In genomic region chr19:11208526-11209471, GRCh38 we compare ENCODE assay signal across 17 cellular contexts. TPM values are rescaled to one million over a fixed set of nuclear protein-coding genes. Genes with fewer than 3 reads are reported as not detected.
A peak's percentile ranks its signal among the peaks of the same experiment; 100 is the strongest.
DNase-seq lines count a peak whose midpoint lies in the region; ATAC-seq, FAIRE-seq and TF ChIP-seq lines count a peak whose summit lies in the region.
"Had no signal": no experiment of that assay in that cellular context is flagged by ENCODE, and none has a peak within 500 bp of the region (broad histone marks: within the 10 kb centered on the region; RNA-seq: fewer than 3 reads in every experiment).

No MANE protein-coding gene starts in this region.

- in situ Hi-C loops in HepG2 (cut with HindIII; ENCODE audit: extremely low pct_ligation_motif_present, low pct_unique_long_range_greater_than_20kb): no loop called here
- in situ Hi-C loops in GM12878 (cut with MboI): no loop called here

- H3K4me1 Mint-ChIP-seq in stimulated activated naive B cell treated with anti-CD40 and anti-IgM and Interleukin-4, amounts not matched to agents 10 μg/mL and 1 μg/mL and 100 μg/mL, for 72 hours: peaks cover 22 to 30% of the 10 kb centered on the region in 2 donors
- H3K4me1 Mint-ChIP-seq: GM23338 had no signal

- H3K79me2 ChIP-seq in HepG2 (ENCODE audit: insufficient read depth, low read length) (no peaks in the 10 kb centered on the region), GM12878 (ENCODE audit: control insufficient read depth, insufficient read depth, low read length) (no peaks in the 10 kb centered on the region)

- H3K4me2 ChIP-seq in HepG2 (ENCODE audit: low read depth, low read length) (no peak overlapping the region), GM12878 (ENCODE audit: control insufficient read depth, insufficient read depth) (no peak overlapping the region)
- H3K4me2 ChIP-seq: GM23338 had no signal

- peaks cover 5 to 25% of the 10 kb centered on the region in 2 donors for H3K36me3 Mint-ChIP-seq in stimulated activated naive B cell treated with anti-CD40 and anti-IgM and Interleukin-4, amounts not matched to agents 10 μg/mL and 1 μg/mL and 100 μg/mL, for 72 hours
- H3K36me3 Mint-ChIP-seq: naive B cell had no signal

- ATAC-seq in HepG2: no peak; the same call in 2 of the 3 replicates
- ATAC-seq in right lobe of liver: no peak
- ATAC-seq in GM12878: no peak
- no peak for ATAC-seq in stimulated activated naive B cell treated with anti-CD40 and anti-IgM and Interleukin-4, amounts not matched to agents 10 μg/mL and 1 μg/mL and 100 μg/mL, for 72 hours (replicated peaks)
- ATAC-seq: GM23338, left lung had no signal

- peaks cover 25 to 29% of the 10 kb centered on the region in 2 donors for H3K27me3 Mint-ChIP-seq in stimulated activated naive B cell treated with anti-CD40 and anti-IgM and Interleukin-4, amounts not matched to agents 10 μg/mL and 1 μg/mL and 100 μg/mL, for 72 hours

- H3K27ac ChIP-seq in HepG2 (ENCODE audit: extremely low read length, insufficient read depth, low read length) (no peak overlapping the region), right lobe of liver (no peak overlapping the region), GM12878 (ENCODE audit: control insufficient read depth, insufficient read depth) (no peak overlapping the region)
- H3K27ac ChIP-seq: left lung had no signal

- H3K4me3 ChIP-seq in HepG2 (replicated peaks in 1 of 3; ENCODE audit: insufficient read depth in 1 of 3, low read depth in 2 of 3, low read length in 3 of 3): no peak overlapping the region
- no peak overlapping the region for H3K4me3 ChIP-seq in right lobe of liver
- H3K4me3 ChIP-seq in GM12878: no peak overlapping the region
- H3K4me3 ChIP-seq: esophagus muscularis mucosa, GM23338, left lung had no signal

- RAD21 ChIA-PET in GM12878 (lab: Charles Lee; ENCODE audit: unreplicated experiment): no interaction called here

- 96% methylated on average over 26 of the region's 40 CpGs for WGBS in HepG2 (ENCODE audit: low lambda C conversion rate)
- WGBS in right lobe of liver (ENCODE audit: insufficient coverage, low coverage, low lambda C conversion rate, missing lambda C conversion rate): 76% methylated on average over 7 of the region's 40 CpGs
- 89% methylated on average over 40 of the region's 40 CpGs for WGBS in GM12878 (ENCODE audit: insufficient coverage, insufficient replicate concordance, low lambda C conversion rate, missing lambda C conversion rate)

- no peak overlapping the region for H3K4me3 Mint-ChIP-seq in stimulated activated naive B cell treated with anti-CD40 and anti-IgM and Interleukin-4, amounts not matched to agents 10 μg/mL and 1 μg/mL and 100 μg/mL, for 72 hours
- H3K4me3 Mint-ChIP-seq: GM23338, naive B cell had no signal

- H3K27me3 ChIP-seq in HepG2 (ENCODE audit: control insufficient read depth in 1 of 2, insufficient read depth in 2 of 2, low read length in 2 of 2) (no peaks in the 10 kb centered on the region), right lobe of liver (no peaks in the 10 kb centered on the region), GM12878 (replicated peaks in 1 of 2; ENCODE audit: control insufficient read depth in 2 of 2, insufficient read depth in 2 of 2, low read length in 1 of 2) (no peaks in the 10 kb centered on the region)
- H3K27me3 ChIP-seq: esophagus muscularis mucosa, left lung had no signal

- DNase-seq in HepG2 (ENCODE audit: low spot score) (no peak), right lobe of liver (no peak), GM12878 (ENCODE audit: low read depth, low spot score) (no peak), HT-29 (ENCODE audit: low spot score) (no peak), H54 (ENCODE audit: insufficient read length, low spot score) (no peak)
- DNase-seq in stimulated activated naive B cell treated with anti-CD40 and anti-IgM and Interleukin-4, amounts not matched to agents 10 μg/mL and 1 μg/mL and 100 μg/mL, for 72 hours: no peak
- DNase-seq: activated CD8-positive, alpha-beta memory T cell treated with anti-CD3 and anti-CD28 coated beads for 24 hours; hippocampal formation; naive B cell; NCI-H1105; NCI-H345 had no signal

- H4K20me1 ChIP-seq in HepG2 (ENCODE audit: insufficient read depth, low read length) (no peaks in the 10 kb centered on the region; the same call in 1 of the 2 replicates), GM12878 (ENCODE audit: control insufficient read depth, insufficient read depth) (no peaks in the 10 kb centered on the region)

- BruUV-seq in HepG2 (replicated peaks; lab: Mats Ljungman, UMichigan) (no TSS peak), GM12878 (replicated peaks; lab: Mats Ljungman, UMichigan) (no TSS peak)

- FAIRE-seq in HepG2 (lab: Jason Lieb, UNC) (no peak), GM12878 (lab: Jason Lieb, UNC) (no peak), H54 (lab: Jason Lieb, UNC) (no peak)
- FAIRE-seq: D721Med had no signal

- TF ChIP-seq RAD21 in HepG2 (CRISPR knock-in tag; IDR thresholded peaks at IDR 0.05): no peak
- no peak for TF ChIP-seq RAD21 in GM12878 (IDR thresholded peaks at IDR 0.05; ENCODE audit: insufficient read depth, low read depth, low read length)

- intact Hi-C loops in HepG2 (cut with micrococcal nuclease; ENCODE audit: unreplicated experiment) (no loop called here), right lobe of liver (cut with DNase I) (no loop called here), GM12878 (cut with micrococcal nuclease; ENCODE audit: unreplicated experiment) (no loop called here)

- H3K9ac ChIP-seq in HepG2 (ENCODE audit: insufficient read depth, low read depth, low read length) (no peak overlapping the region), GM12878 (ENCODE audit: control insufficient read depth, insufficient read depth, low read length) (no peak overlapping the region)

- POLR2A ChIA-PET in HepG2 (lab: Yijun Ruan, JAX) (no interaction called here), GM12878 (lab: Charles Lee) (no interaction called here)

- CTCF ChIA-PET in HepG2 (lab: Yijun Ruan, JAX; ENCODE audit: low intra/inter-chr PET ratio, low total read pairs): no interaction called here
- CTCF ChIA-PET in GM12878 (lab: Yijun Ruan, JAX): interaction anchor here (0.7 to 3.2 kb wide), 2 partner anchors 83 to 201 kb away, joined by 3 to 16 read pairs; no protein-coding TSS in a partner anchor

- peaks cover 14 to 15% of the 10 kb centered on the region in 2 donors for H3K9me3 Mint-ChIP-seq in stimulated activated naive B cell treated with anti-CD40 and anti-IgM and Interleukin-4, amounts not matched to agents 10 μg/mL and 1 μg/mL and 100 μg/mL, for 72 hours
- H3K9me3 Mint-ChIP-seq: GM23338 had no signal

- TF ChIP-seq POLR2A in HepG2 (IDR thresholded peaks at IDR 0.05; ENCODE audit: insufficient read depth in 1 of 2, low read depth in 2 of 2, low read length in 2 of 2) (no peak), right lobe of liver (IDR thresholded peaks at IDR 0.05) (no peak), GM12878 (IDR thresholded peaks at IDR 0.05; ENCODE audit: low read depth, low read length) (no peak), H54 (IDR thresholded peaks at IDR 0.05; ENCODE audit: low read depth, low read length) (no peak)

- peaks cover 7 to 26% of the 10 kb centered on the region in 2 experiments; a peak in 4 of 5 replicates for H3K36me3 ChIP-seq in HepG2 (replicated peaks in 1 of 2; ENCODE audit: control insufficient read depth in 1 of 2, insufficient read depth in 2 of 2, low read length in 2 of 2)
- peaks cover 0 to 6% (median 1%) of the 10 kb centered on the region in 4 donors for H3K36me3 ChIP-seq in right lobe of liver
- no peaks in the 10 kb centered on the region for H3K36me3 ChIP-seq in GM12878 (ENCODE audit: control insufficient read depth in 2 of 2, insufficient read depth in 2 of 2, low read length in 1 of 2)

- TF ChIP-seq CTCF in HepG2 (CRISPR knock-in tag; IDR thresholded peaks at IDR 0.05) (no peak), right lobe of liver (IDR thresholded peaks at IDR 0.05) (no peak), GM12878 (IDR thresholded peaks at IDR 0.05 in 2 of 3, conservative IDR thresholded peaks at IDR 0.05 in 1 of 3; ENCODE audit: control insufficient read depth in 2 of 3, extremely low read depth in 1 of 3, insufficient read depth in 1 of 3, low read depth in 3 of 3, low read length in 3 of 3) (no peak)

- no peak overlapping the region for H2AFZ ChIP-seq in HepG2 (ENCODE audit: low read length)
- no peak overlapping the region for H2AFZ ChIP-seq in GM12878 (ENCODE audit: control insufficient read depth, low read depth, low read length)
- H2AFZ ChIP-seq: GM23338 had no signal

- H3K27ac Mint-ChIP-seq in stimulated activated naive B cell treated with anti-CD40 and anti-IgM and Interleukin-4, amounts not matched to agents 10 μg/mL and 1 μg/mL and 100 μg/mL, for 72 hours: peak overlapping the region; percentile 81
- H3K27ac Mint-ChIP-seq: GM23338 had no signal

- SMC1A ChIA-PET in GM12878 (lab: Charles Lee; ENCODE audit: uncharacterized antibody, unreplicated experiment): no interaction called here

- no peak for TF ChIP-seq EP300 in HepG2 (IDR thresholded peaks at IDR 0.05; ENCODE audit: low read depth in 2 of 2, low read length in 2 of 2)
- no peak for TF ChIP-seq EP300 in HepG2 (CRISPR knock-in tag; IDR thresholded peaks at IDR 0.05; ENCODE audit: borderline replicate concordance)
- TF ChIP-seq EP300 in GM12878 (IDR thresholded peaks at IDR 0.05; ENCODE audit: borderline replicate concordance in 1 of 2, control insufficient read depth in 1 of 2, low read depth in 2 of 2, low read length in 2 of 2): no peak

- H3K9me3 ChIP-seq in HepG2 (ENCODE audit: low read length): no peaks in the 10 kb centered on the region
- no peaks in the 10 kb centered on the region for H3K9me3 ChIP-seq in right lobe of liver
- no peaks in the 10 kb centered on the region; the same call in 2 of the 3 replicates for H3K9me3 ChIP-seq in GM12878 (replicated peaks; ENCODE audit: control insufficient read depth, insufficient read depth, low read length)
- H3K9me3 ChIP-seq: esophagus muscularis mucosa, left lung had no signal

- H3K4me1 ChIP-seq in HepG2 (ENCODE audit: insufficient read depth, low read length) (no peaks in the 10 kb centered on the region), right lobe of liver (peaks cover 0 to 14% (median 6%) of the 10 kb centered on the region in 4 donors), GM12878 (ENCODE audit: control insufficient read depth, insufficient read depth, low read length) (peaks cover 11% of the 10 kb centered on the region)

RNA-seq across cellular contexts. Expression of gene KANK2, which starts 11.5 kb away (rescaled TPM):
- total RNA-seq in HepG2 (2016; rRNA removed; fragmentation: Illumina TruSeq; extraction: Trizol) (11.0 and 12.9 TPM in 2 replicates), right lobe of liver (10 to 100 TPM; 36.3 to 65.4 (median 50.4) TPM), GM12878 (2014; rRNA removed) (25.9 and 28.2 TPM in 2 replicates), GM12878 (2014; rRNA removed; fragmentation: Illumina TruSeq; extraction: Trizol) (17.4 and 18.9 TPM in 2 replicates), GM12878 (2021) (31.9 and 32.9 TPM in 2 replicates)
- total RNA-seq in HepG2 (2016; cell fraction: cytosol; rRNA removed; fragmentation: Illumina TruSeq; extraction: Trizol; ENCODE audit: low read depth): 1.5 TPM in 2 replicates
- total RNA-seq in HepG2 (2016; cell fraction: insoluble cytoplasmic fraction; rRNA removed; fragmentation: Illumina TruSeq; extraction: Trizol): 10.8 and 16.5 TPM in 2 replicates
- total RNA-seq in HepG2 (2016; cell fraction: membrane; rRNA removed; fragmentation: Illumina TruSeq; extraction: Trizol): 6.2 TPM in 2 replicates
- total RNA-seq in HepG2 (2016; cell fraction: nucleus; rRNA removed; fragmentation: Illumina TruSeq; extraction: Trizol): 12.8 and 13.5 TPM in 2 replicates
- polyA plus RNA-seq in HepG2 (2011; rRNA removed) (5.7 and 6.8 TPM in 2 replicates), GM12878 (2011; rRNA removed) (5.4 and 10.8 TPM in 2 replicates), GM12878 (2014; fragmentation: Illumina TruSeq; extraction: Trizol) (21.9 and 33.0 TPM in 2 replicates), GM12878 (2014; fragmentation: Nextera tagmentation; extraction: Ambion mirVana) (1 to 10 TPM; 4.9 to 7.3 TPM), GM12878 (2014; rRNA removed) (19.4 and 23.3 TPM in 2 replicates), GM12878 (2016; fragmentation: Nextera tagmentation; extraction: Ambion mirVana) (10 to 100 TPM; 17.1 to 23.2 TPM)
- 4.3 and 5.1 TPM in 2 replicates for polyA plus RNA-seq in HepG2 (2011; cell fraction: cytosol; rRNA removed)
- 21.5 and 24.8 TPM in 2 replicates for polyA plus RNA-seq in HepG2 (2011; cell fraction: nucleus; rRNA removed)
- polyA plus RNA-seq in HepG2 (2012): 7.1 and 11.3 TPM in 2 replicates
- polyA plus RNA-seq in HepG2 (2016; cell fraction: cytosol; fragmentation: Illumina TruSeq; extraction: Trizol; ENCODE audit: low read depth): 0.79 and 1.2 TPM in 2 replicates
- 8.4 and 13.7 TPM in 2 replicates for polyA plus RNA-seq in HepG2 (2016; cell fraction: insoluble cytoplasmic fraction; fragmentation: Illumina TruSeq; extraction: Trizol; ENCODE audit: low read depth)
- 2.9 and 3.9 TPM in 2 replicates for polyA plus RNA-seq in HepG2 (2016; cell fraction: membrane; fragmentation: Illumina TruSeq; extraction: Trizol; ENCODE audit: low read depth)
- 27.2 and 28.0 TPM in 2 replicates for polyA plus RNA-seq in HepG2 (2016; cell fraction: nucleus; fragmentation: Illumina TruSeq; extraction: Trizol; ENCODE audit: insufficient read depth, low read depth)
- 25.5 and 78.0 TPM in 2 replicates for polyA minus RNA-seq in HepG2 (2011; rRNA and poly(A)+ RNA removed; ENCODE audit: low replicate concordance)
- polyA minus RNA-seq in HepG2 (2011; cell fraction: cytosol; rRNA and poly(A)+ RNA removed): 8.5 and 9.8 TPM in 2 replicates
- polyA minus RNA-seq in HepG2 (2011; cell fraction: nucleus; rRNA and poly(A)+ RNA removed): 5.2 and 9.0 TPM in 2 replicates
- 23.9 and 26.1 TPM in 2 replicates for total RNA-seq in GM12878 (2013; cell fraction: nucleolus; rRNA removed)
- 10.1 TPM for polyA plus RNA-seq in GM12878 (2011; ENCODE audit: low read depth)
- 15.1 and 19.4 TPM in 2 replicates for polyA plus RNA-seq in GM12878 (2011; cell fraction: cytosol; rRNA removed)
- polyA plus RNA-seq in GM12878 (2011; cell fraction: nucleus; rRNA removed): 7.4 and 12.1 TPM in 2 replicates
- 13.4 and 16.1 TPM in 2 replicates for polyA plus RNA-seq in GM12878 (2012)
- 10.5 and 23.3 TPM in 2 replicates for polyA minus RNA-seq in GM12878 (2011; rRNA and poly(A)+ RNA removed)
- 9.1 and 13.2 TPM in 2 replicates for polyA minus RNA-seq in GM12878 (2011; cell fraction: cytosol; rRNA and poly(A)+ RNA removed)
- 2.2 and 6.3 TPM in 2 replicates for polyA minus RNA-seq in GM12878 (2011; cell fraction: nucleus; rRNA and poly(A)+ RNA removed)
- total RNA-seq in HT-29 (2014; rRNA removed; shearing (Covaris generic)): 30.8 and 35.8 TPM in 2 replicates

RNA-seq across cellular contexts. Expression of gene ANGPTL8, which starts 30.6 kb away (rescaled TPM):
- total RNA-seq in HepG2 (2016; rRNA removed; fragmentation: Illumina TruSeq; extraction: Trizol) (9.8 and 27.3 TPM in 2 replicates), right lobe of liver (100 to 1,000 TPM in 4 of 6 experiments, 10 to 100 TPM in 2; 56.7 to 287 (median 140) TPM), GM12878 (2014; rRNA removed) (not detected in 2 replicates), GM12878 (2014; rRNA removed; fragmentation: Illumina TruSeq; extraction: Trizol) (not detected in 2 replicates), GM12878 (2021) (not detected in 2 replicates)
- 8.5 and 9.2 TPM in 2 replicates for total RNA-seq in HepG2 (2016; cell fraction: cytosol; rRNA removed; fragmentation: Illumina TruSeq; extraction: Trizol; ENCODE audit: low read depth)
- 10.0 and 28.0 TPM in 2 replicates for total RNA-seq in HepG2 (2016; cell fraction: insoluble cytoplasmic fraction; rRNA removed; fragmentation: Illumina TruSeq; extraction: Trizol)
- 4.7 and 6.0 TPM in 2 replicates for total RNA-seq in HepG2 (2016; cell fraction: membrane; rRNA removed; fragmentation: Illumina TruSeq; extraction: Trizol)
- total RNA-seq in HepG2 (2016; cell fraction: nucleus; rRNA removed; fragmentation: Illumina TruSeq; extraction: Trizol): 17.9 and 23.8 TPM in 2 replicates
- polyA plus RNA-seq in HepG2 (2011; rRNA removed) (243 and 436 TPM in 2 replicates), GM12878 (2011; rRNA removed) (not detected in 2 replicates), GM12878 (2014; fragmentation: Illumina TruSeq; extraction: Trizol) (not detected in 2 replicates), GM12878 (2014; fragmentation: Nextera tagmentation; extraction: Ambion mirVana) (not detected), GM12878 (2014; rRNA removed) (not detected in 2 replicates), GM12878 (2016; fragmentation: Nextera tagmentation; extraction: Ambion mirVana) (not detected)
- polyA plus RNA-seq in HepG2 (2011; cell fraction: cytosol; rRNA removed): 348 and 360 TPM in 2 replicates
- 144 and 221 TPM in 2 replicates for polyA plus RNA-seq in HepG2 (2011; cell fraction: nucleus; rRNA removed)
- polyA plus RNA-seq in HepG2 (2012): 51.8 and 140 TPM in 2 replicates
- polyA plus RNA-seq in HepG2 (2016; cell fraction: cytosol; fragmentation: Illumina TruSeq; extraction: Trizol; ENCODE audit: low read depth): 5.4 and 8.8 TPM in 2 replicates
- polyA plus RNA-seq in HepG2 (2016; cell fraction: insoluble cytoplasmic fraction; fragmentation: Illumina TruSeq; extraction: Trizol; ENCODE audit: low read depth): 8.3 and 9.3 TPM in 2 replicates
- polyA plus RNA-seq in HepG2 (2016; cell fraction: membrane; fragmentation: Illumina TruSeq; extraction: Trizol; ENCODE audit: low read depth): 5.7 and 6.0 TPM in 2 replicates
- polyA plus RNA-seq in HepG2 (2016; cell fraction: nucleus; fragmentation: Illumina TruSeq; extraction: Trizol; ENCODE audit: insufficient read depth, low read depth): 33.3 and 34.8 TPM in 2 replicates
- polyA minus RNA-seq in HepG2 (2011; rRNA and poly(A)+ RNA removed; ENCODE audit: low replicate concordance): 46.9 TPM in 1 of 2 replicates, not detected in the other
- polyA minus RNA-seq in HepG2 (2011; cell fraction: cytosol; rRNA and poly(A)+ RNA removed): 34.2 and 44.2 TPM in 2 replicates
- 16.1 and 21.8 TPM in 2 replicates for polyA minus RNA-seq in HepG2 (2011; cell fraction: nucleus; rRNA and poly(A)+ RNA removed)
- not detected in 2 replicates for total RNA-seq in GM12878 (2013; cell fraction: nucleolus; rRNA removed)
- polyA plus RNA-seq in GM12878 (2011; ENCODE audit: low read depth): not detected
- not detected in 2 replicates for polyA plus RNA-seq in GM12878 (2011; cell fraction: cytosol; rRNA removed)
- polyA plus RNA-seq in GM12878 (2011; cell fraction: nucleus; rRNA removed): not detected in 2 replicates
- polyA plus RNA-seq in GM12878 (2012): not detected in 2 replicates
- polyA minus RNA-seq in GM12878 (2011; rRNA and poly(A)+ RNA removed): not detected in 2 replicates
- polyA minus RNA-seq in GM12878 (2011; cell fraction: cytosol; rRNA and poly(A)+ RNA removed): not detected in 2 replicates
- not detected in 2 replicates for polyA minus RNA-seq in GM12878 (2011; cell fraction: nucleus; rRNA and poly(A)+ RNA removed)
- not detected in 2 replicates for total RNA-seq in HT-29 (2014; rRNA removed; shearing (Covaris generic))
- total RNA-seq: dermis microvascular lymphatic vessel endothelial cell, GM23338, left lung, temporal lobe had no signal
- polyA plus RNA-seq: GM23338 had no signal

RNA-seq across cellular contexts. Expression of gene SPC24, which starts 53.2 kb away (rescaled TPM):
- total RNA-seq in HepG2 (2016; rRNA removed; fragmentation: Illumina TruSeq; extraction: Trizol) (46.2 and 63.2 TPM in 2 replicates), right lobe of liver (1 to 10 TPM in 5 of 6 experiments, under 1 TPM in 1; 0.90 to 3.8 (median 2.2) TPM), GM12878 (2014; rRNA removed) (69.3 and 70.8 TPM in 2 replicates), GM12878 (2014; rRNA removed; fragmentation: Illumina TruSeq; extraction: Trizol) (43.4 and 47.0 TPM in 2 replicates), GM12878 (2021) (59.1 and 65.0 TPM in 2 replicates)
- total RNA-seq in HepG2 (2016; cell fraction: cytosol; rRNA removed; fragmentation: Illumina TruSeq; extraction: Trizol; ENCODE audit: low read depth): 7.6 and 7.9 TPM in 2 replicates
- 47.6 and 55.0 TPM in 2 replicates for total RNA-seq in HepG2 (2016; cell fraction: insoluble cytoplasmic fraction; rRNA removed; fragmentation: Illumina TruSeq; extraction: Trizol)
- 21.9 and 24.3 TPM in 2 replicates for total RNA-seq in HepG2 (2016; cell fraction: membrane; rRNA removed; fragmentation: Illumina TruSeq; extraction: Trizol)
- 24.3 and 25.4 TPM in 2 replicates for total RNA-seq in HepG2 (2016; cell fraction: nucleus; rRNA removed; fragmentation: Illumina TruSeq; extraction: Trizol)
- polyA plus RNA-seq in HepG2 (2011; rRNA removed) (8.8 and 10.0 TPM in 2 replicates), GM12878 (2011; rRNA removed) (22.0 and 25.6 TPM in 2 replicates), GM12878 (2014; fragmentation: Illumina TruSeq; extraction: Trizol) (17.0 and 18.1 TPM in 2 replicates), GM12878 (2014; fragmentation: Nextera tagmentation; extraction: Ambion mirVana) (10 to 100 TPM in 1 of 2 experiments, 1 to 10 TPM in 1; 9.4 to 18.4 TPM), GM12878 (2014; rRNA removed) (34.4 and 55.4 TPM in 2 replicates), GM12878 (2016; fragmentation: Nextera tagmentation; extraction: Ambion mirVana) (10 to 100 TPM; 65.3 to 72.6 TPM)
- 6.3 and 10.5 TPM in 2 replicates for polyA plus RNA-seq in HepG2 (2011; cell fraction: cytosol; rRNA removed)
- 10.2 and 12.2 TPM in 2 replicates for polyA plus RNA-seq in HepG2 (2011; cell fraction: nucleus; rRNA removed)
- 3.9 and 8.5 TPM in 2 replicates for polyA plus RNA-seq in HepG2 (2012)
- polyA plus RNA-seq in HepG2 (2016; cell fraction: cytosol; fragmentation: Illumina TruSeq; extraction: Trizol; ENCODE audit: low read depth): 3.0 and 3.9 TPM in 2 replicates
- polyA plus RNA-seq in HepG2 (2016; cell fraction: insoluble cytoplasmic fraction; fragmentation: Illumina TruSeq; extraction: Trizol; ENCODE audit: low read depth): 26.0 and 27.0 TPM in 2 replicates
- polyA plus RNA-seq in HepG2 (2016; cell fraction: membrane; fragmentation: Illumina TruSeq; extraction: Trizol; ENCODE audit: low read depth): 7.2 and 8.5 TPM in 2 replicates
- 31.6 and 34.4 TPM in 2 replicates for polyA plus RNA-seq in HepG2 (2016; cell fraction: nucleus; fragmentation: Illumina TruSeq; extraction: Trizol; ENCODE audit: insufficient read depth, low read depth)
- 27.2 and 131 TPM in 2 replicates for polyA minus RNA-seq in HepG2 (2011; rRNA and poly(A)+ RNA removed; ENCODE audit: low replicate concordance)
- polyA minus RNA-seq in HepG2 (2011; cell fraction: cytosol; rRNA and poly(A)+ RNA removed): 11.4 and 21.7 TPM in 2 replicates
- polyA minus RNA-seq in HepG2 (2011; cell fraction: nucleus; rRNA and poly(A)+ RNA removed): 8.6 and 9.8 TPM in 2 replicates
- total RNA-seq in GM12878 (2013; cell fraction: nucleolus; rRNA removed): 7.9 and 10.3 TPM in 2 replicates
- 15.4 TPM for polyA plus RNA-seq in GM12878 (2011; ENCODE audit: low read depth)
- 27.5 and 36.4 TPM in 2 replicates for polyA plus RNA-seq in GM12878 (2011; cell fraction: cytosol; rRNA removed)
- polyA plus RNA-seq in GM12878 (2011; cell fraction: nucleus; rRNA removed): 28.5 and 31.1 TPM in 2 replicates
- polyA plus RNA-seq in GM12878 (2012): 18.4 and 22.6 TPM in 2 replicates
- polyA minus RNA-seq in GM12878 (2011; rRNA and poly(A)+ RNA removed): 50.6 and 56.3 TPM in 2 replicates
- 27.4 and 31.9 TPM in 2 replicates for polyA minus RNA-seq in GM12878 (2011; cell fraction: cytosol; rRNA and poly(A)+ RNA removed)
- 8.1 and 16.5 TPM in 2 replicates for polyA minus RNA-seq in GM12878 (2011; cell fraction: nucleus; rRNA and poly(A)+ RNA removed)
- total RNA-seq in HT-29 (2014; rRNA removed; shearing (Covaris generic)): 98.0 and 106 TPM in 2 replicates

RNA-seq across cellular contexts. Expression of gene DOCK6, which starts 53.5 kb away (rescaled TPM):
- 4.1 and 5.4 TPM in 2 replicates for total RNA-seq in HepG2 (2016; rRNA removed; fragmentation: Illumina TruSeq; extraction: Trizol)
- total RNA-seq in HepG2 (2016; cell fraction: cytosol; rRNA removed; fragmentation: Illumina TruSeq; extraction: Trizol; ENCODE audit: low read depth): 4.1 and 5.4 TPM in 2 replicates
- total RNA-seq in HepG2 (2016; cell fraction: insoluble cytoplasmic fraction; rRNA removed; fragmentation: Illumina TruSeq; extraction: Trizol): 3.1 and 3.4 TPM in 2 replicates
- total RNA-seq in HepG2 (2016; cell fraction: membrane; rRNA removed; fragmentation: Illumina TruSeq; extraction: Trizol): 3.4 and 4.4 TPM in 2 replicates
- total RNA-seq in HepG2 (2016; cell fraction: nucleus; rRNA removed; fragmentation: Illumina TruSeq; extraction: Trizol): 5.8 and 8.9 TPM in 2 replicates
- 38.1 and 46.6 TPM in 2 replicates for polyA plus RNA-seq in HepG2 (2011; rRNA removed)
- 15.5 and 23.3 TPM in 2 replicates for polyA plus RNA-seq in HepG2 (2011; cell fraction: cytosol; rRNA removed)
- polyA plus RNA-seq in HepG2 (2011; cell fraction: nucleus; rRNA removed): 209 and 275 TPM in 2 replicates
- 28.7 and 32.5 TPM in 2 replicates for polyA plus RNA-seq in HepG2 (2012)
- 1.4 and 1.7 TPM in 2 replicates for polyA plus RNA-seq in HepG2 (2016; cell fraction: cytosol; fragmentation: Illumina TruSeq; extraction: Trizol; ENCODE audit: low read depth)
- 5.4 and 9.2 TPM in 2 replicates for polyA plus RNA-seq in HepG2 (2016; cell fraction: insoluble cytoplasmic fraction; fragmentation: Illumina TruSeq; extraction: Trizol; ENCODE audit: low read depth)
- polyA plus RNA-seq in HepG2 (2016; cell fraction: membrane; fragmentation: Illumina TruSeq; extraction: Trizol; ENCODE audit: low read depth): 3.5 and 3.9 TPM in 2 replicates
- polyA plus RNA-seq in HepG2 (2016; cell fraction: nucleus; fragmentation: Illumina TruSeq; extraction: Trizol; ENCODE audit: insufficient read depth, low read depth): 29.0 and 30.8 TPM in 2 replicates
- 8.5 and 93.0 TPM in 2 replicates for polyA minus RNA-seq in HepG2 (2011; rRNA and poly(A)+ RNA removed; ENCODE audit: low replicate concordance)
- polyA minus RNA-seq in HepG2 (2011; cell fraction: cytosol; rRNA and poly(A)+ RNA removed): 27.5 and 35.8 TPM in 2 replicates
- 45.7 and 50.6 TPM in 2 replicates for polyA minus RNA-seq in HepG2 (2011; cell fraction: nucleus; rRNA and poly(A)+ RNA removed)
- 10 to 100 TPM; 19.9 to 45.9 (median 30.4) TPM for total RNA-seq in right lobe of liver
- 83.2 and 86.5 TPM in 2 replicates for total RNA-seq in GM12878 (2013; cell fraction: nucleolus; rRNA removed)
- 5.0 TPM in 2 replicates for total RNA-seq in GM12878 (2014; rRNA removed)
- total RNA-seq in GM12878 (2014; rRNA removed; fragmentation: Illumina TruSeq; extraction: Trizol): 2.9 and 3.1 TPM in 2 replicates
- total RNA-seq in GM12878 (2021): 23.2 and 24.8 TPM in 2 replicates
- polyA plus RNA-seq in GM12878 (2011; ENCODE audit: low read depth): 13.6 TPM
- polyA plus RNA-seq in GM12878 (2011; rRNA removed): 3.0 and 5.8 TPM in 2 replicates
- 7.0 and 7.5 TPM in 2 replicates for polyA plus RNA-seq in GM12878 (2011; cell fraction: cytosol; rRNA removed)
- polyA plus RNA-seq in GM12878 (2011; cell fraction: nucleus; rRNA removed): 46.5 and 55.2 TPM in 2 replicates
- 14.6 and 17.2 TPM in 2 replicates for polyA plus RNA-seq in GM12878 (2012)
- polyA plus RNA-seq in GM12878 (2014; fragmentation: Illumina TruSeq; extraction: Trizol): 0.84 and 2.8 TPM in 2 replicates
- polyA plus RNA-seq in GM12878 (2014; fragmentation: Nextera tagmentation; extraction: Ambion mirVana): 1 to 10 TPM in 1 of 2 experiments, under 1 TPM in 1; 0.76 to 1.8 TPM
- polyA plus RNA-seq in GM12878 (2014; rRNA removed): 9.4 and 10.4 TPM in 2 replicates
- polyA plus RNA-seq in GM12878 (2016; fragmentation: Nextera tagmentation; extraction: Ambion mirVana): 1 to 10 TPM; 4.5 to 5.4 TPM
- 6.1 and 11.0 TPM in 2 replicates for polyA minus RNA-seq in GM12878 (2011; rRNA and poly(A)+ RNA removed)
- polyA minus RNA-seq in GM12878 (2011; cell fraction: cytosol; rRNA and poly(A)+ RNA removed): 6.9 and 9.2 TPM in 2 replicates
- polyA minus RNA-seq in GM12878 (2011; cell fraction: nucleus; rRNA and poly(A)+ RNA removed): 9.7 and 12.2 TPM in 2 replicates
- 12.7 and 19.4 TPM in 2 replicates for total RNA-seq in HT-29 (2014; rRNA removed; shearing (Covaris generic))
